8 cellular contexts compared by ENCODE assay signal in the genomic region with DNA sequence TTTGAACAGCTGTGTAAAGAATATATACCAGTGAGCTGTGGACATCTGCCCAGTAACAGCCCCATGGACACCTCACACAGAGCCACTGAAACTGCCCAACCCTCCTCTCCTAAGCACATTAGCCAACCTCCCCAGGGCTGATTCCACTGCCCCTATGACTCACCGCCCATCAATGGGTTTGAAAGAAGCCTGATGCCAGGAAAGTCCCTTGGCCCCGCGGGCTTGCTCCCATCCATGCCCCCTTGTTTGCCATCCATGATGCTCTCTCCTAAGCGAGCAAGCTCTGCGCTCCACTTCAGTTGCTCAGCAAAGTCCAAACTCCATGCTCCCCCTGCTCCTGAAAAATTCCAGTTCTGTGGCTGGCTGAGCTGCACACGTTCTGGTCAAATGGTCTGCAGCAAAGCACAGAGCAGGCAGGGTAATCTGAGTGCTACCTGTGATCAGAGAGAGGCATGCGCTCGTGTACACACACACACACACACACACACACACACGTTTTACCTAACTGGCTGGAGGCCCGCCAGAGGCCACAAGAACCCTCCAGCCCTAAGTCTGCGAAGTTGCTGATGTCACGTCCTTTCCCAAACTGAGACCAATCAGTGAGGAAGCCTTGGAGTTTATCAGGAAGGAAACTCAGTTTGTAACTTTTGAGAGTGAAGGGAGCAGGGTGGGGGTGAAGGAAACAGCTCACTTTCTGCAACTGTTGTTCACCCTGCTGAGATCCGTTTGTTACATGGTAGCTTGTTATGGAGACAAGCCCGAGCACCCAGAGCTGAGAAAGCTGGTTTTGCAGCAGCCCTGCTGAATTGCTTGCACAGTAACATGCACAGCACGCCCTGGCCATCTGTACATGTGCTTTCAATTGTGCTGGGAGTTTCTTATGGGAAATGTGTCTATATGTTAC. TPM values are rescaled to one million over a fixed set of nuclear protein-coding genes. Genes with fewer than 3 reads are reported as not detected.
A peak's percentile ranks its signal among the peaks of the same experiment; 100 is the strongest.
DNase-seq lines count a peak whose midpoint lies in the region; ATAC-seq lines count a peak whose summit lies in the region.

A gene with protein sequence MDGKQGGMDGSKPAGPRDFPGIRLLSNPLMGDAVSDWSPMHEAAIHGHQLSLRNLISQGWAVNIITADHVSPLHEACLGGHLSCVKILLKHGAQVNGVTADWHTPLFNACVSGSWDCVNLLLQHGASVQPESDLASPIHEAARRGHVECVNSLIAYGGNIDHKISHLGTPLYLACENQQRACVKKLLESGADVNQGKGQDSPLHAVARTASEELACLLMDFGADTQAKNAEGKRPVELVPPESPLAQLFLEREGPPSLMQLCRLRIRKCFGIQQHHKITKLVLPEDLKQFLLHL (minus strand): TSS at position 466 of the 904 bp plus-strand sequence. CDS start 209 bp downstream, at position 257.

- ATAC-seq in GM18517 (IDR thresholded peaks at IDR 0.05; ENCODE audit: unreplicated experiment) (peak; percentile 45), left ventricle myocardium superior (peak; percentile 59)
- ATAC-seq in activated naive CD4-positive, alpha-beta T cell treated with anti-CD3 and anti-CD28 coated beads, Interleukin-2, amount 50 U/mL, for 72 hours, result peak; percentile 54 to 93
- ATAC-seq in stimulated activated effector memory CD8-positive, alpha-beta T cell treated with anti-CD3 and anti-CD28 coated beads, Interleukin-12 subunit alpha, Interleukin-12 subunit beta, amount 100 ng/mL, for 72 hours, result peak; percentile 65

- H3K9me3 Mint-ChIP-seq in activated naive CD4-positive, alpha-beta T cell treated with anti-CD3 and anti-CD28 coated beads, Interleukin-2, amount 50 U/mL, for 72 hours, result no peaks in the 10 kb centered on the region
- H3K9me3 Mint-ChIP-seq in stimulated activated effector memory CD8-positive, alpha-beta T cell treated with anti-CD3 and anti-CD28 coated beads, Interleukin-12 subunit alpha, Interleukin-12 subunit beta, amount 100 ng/mL, for 72 hours, result no peaks in the 10 kb centered on the region

- peak within 1 kb of the TSS in 1 of 2 donors; percentile 77 for H3K27ac Mint-ChIP-seq in activated naive CD4-positive, alpha-beta T cell treated with anti-CD3 and anti-CD28 coated beads, Interleukin-2, amount 50 U/mL, for 72 hours
- no peak within 1 kb of the TSS for H3K27ac Mint-ChIP-seq in stimulated activated effector memory CD8-positive, alpha-beta T cell treated with anti-CD3 and anti-CD28 coated beads, Interleukin-12 subunit alpha, Interleukin-12 subunit beta, amount 100 ng/mL, for 72 hours

- peaks cover 5% of the 10 kb centered on the region for H3K4me1 Mint-ChIP-seq in stimulated activated effector memory CD8-positive, alpha-beta T cell treated with anti-CD3 and anti-CD28 coated beads, Interleukin-12 subunit alpha, Interleukin-12 subunit beta, amount 100 ng/mL, for 72 hours

- H3K36me3 Mint-ChIP-seq in activated naive CD4-positive, alpha-beta T cell treated with anti-CD3 and anti-CD28 coated beads, Interleukin-2, amount 50 U/mL, for 72 hours, result no peaks in the 10 kb centered on the region
- H3K36me3 Mint-ChIP-seq in stimulated activated effector memory CD8-positive, alpha-beta T cell treated with anti-CD3 and anti-CD28 coated beads, Interleukin-12 subunit alpha, Interleukin-12 subunit beta, amount 100 ng/mL, for 72 hours, result no peaks in the 10 kb centered on the region

- H3K4me3 Mint-ChIP-seq in stimulated activated effector memory CD8-positive, alpha-beta T cell treated with anti-CD3 and anti-CD28 coated beads, Interleukin-12 subunit alpha, Interleukin-12 subunit beta, amount 100 ng/mL, for 72 hours, result peak within 1 kb of the TSS; percentile 45

- DNase-seq in AML-193 (lab: John Stamatoyannopoulos, UW) (peak; percentile 55 to 57), NCI-H2107 treated with DMSO at 0.1 percent for 48 hours (lab: John Stamatoyannopoulos, UW; ENCODE audit: unreplicated experiment) (peak; percentile 39), left ventricle myocardium superior (peak; percentile 31), superior temporal gyrus (ENCODE audit: extremely low spot score) (no peak), CD1c-positive myeloid dendritic cell (ENCODE audit: extremely low spot score) (no peak)
- DNase-seq in activated naive CD4-positive, alpha-beta T cell treated with anti-CD3 and anti-CD28 coated beads, Interleukin-2, amount 50 U/mL, for 72 hours (ENCODE audit: low spot score in 2 of 2), result no peak
- peak in 1 of 2 donors; percentile 43 for DNase-seq in stimulated activated effector memory CD8-positive, alpha-beta T cell treated with anti-CD3 and anti-CD28 coated beads, Interleukin-12 subunit alpha, Interleukin-12 subunit beta, amount 100 ng/mL, for 72 hours (ENCODE audit: low spot score in 2 of 2)

- intact Hi-C loops in left ventricle myocardium superior (cut with micrococcal nuclease), result no loop called here

RNA-seq across cellular contexts. Expression of the gene that starts here (rescaled TPM):
- total RNA-seq in activated naive CD4-positive, alpha-beta T cell treated with anti-CD3 and anti-CD28 coated beads, Interleukin-2, amount 50 U/mL, for 72 hours, result 1 to 10 TPM in 1 of 2 donors, under 1 TPM in 1; 0.71 to 2.5 TPM
- total RNA-seq in left ventricle myocardium superior, result 0.55 TPM

Comparison
In these comparisons a context has a peak if more than half of its experiments do, and no peak if none do; other contexts are left out.
1. Peak in DNase-seq and ATAC-seq in left ventricle myocardium superior; RNA of the gene not detected or under 1 TPM.
2. DNase-seq: peak in AML-193 (2 of 2) and NCI-H2107 treated with DMSO at 0.1 percent for 48 hours (single experiment); none in activated naive CD4-positive, alpha-beta T cell treated with anti-CD3 and anti-CD28 coated beads, Interleukin-2, amount 50 U/mL, for 72 hours (0 of 2), superior temporal gyrus (single experiment) and CD1c-positive myeloid dendritic cell (single experiment).
3. Peak in every context shown above with its lines, with median percentiles within 50 percentile points of each other: ATAC-seq.